ENCODE assay signal across 1 cellular context in genomic region chr2:74206180-74206688, GRCh38.
TF ChIP-seq lines count a peak whose summit lies in the region.

No MANE protein-coding gene starts in this region.

TF ChIP-seq in GM12878, 131 proteins besides CTCF, POLR2A, EP300 and RAD21 (continued from another document):
- TF ChIP-seq ZNF687 (IDR thresholded peaks at IDR 0.05) (peak; percentile 97), RBBP5 (conservative IDR thresholded peaks at IDR 0.05) (no peak), ZNF622 (IDR thresholded peaks at IDR 0.05) (no peak), HDGF (IDR thresholded peaks at IDR 0.05) (peak; percentile 55; the same call in 1 of the 2 replicates), CBFB (IDR thresholded peaks at IDR 0.05; ENCODE audit: low read depth) (peak; percentile 83), IKZF1 (conservative IDR thresholded peaks at IDR 0.05) (peak; percentile 60), RB1 (IDR thresholded peaks at IDR 0.05; ENCODE audit: borderline replicate concordance) (0 out of 2 replicates have a peak, but pooled peaks have one; percentile 27), WRNIP1 (IDR thresholded peaks at IDR 0.05; ENCODE audit: borderline replicate concordance, low read depth, low read length) (peak; percentile 88; the same call in 1 of the 2 replicates), SIN3A (IDR thresholded peaks at IDR 0.05; ENCODE audit: low read depth, low read length) (no peak), MEF2B (IDR thresholded peaks at IDR 0.05; ENCODE audit: partially characterized antibody, poor library complexity, severe bottlenecking) (peak; percentile 52), EGR1 (IDR thresholded peaks at IDR 0.05; ENCODE audit: borderline replicate concordance in 1 of 2, low read depth in 2 of 2, low read length in 2 of 2) (no peak), IKZF2 (IDR thresholded peaks at IDR 0.05) (peak; percentile 39 to 44; a peak in 2 of 4 replicates), DPF2 (IDR thresholded peaks at IDR 0.05) (peak; percentile 60; the same call in 1 of the 2 replicates), BHLHE40 (IDR thresholded peaks at IDR 0.05; ENCODE audit: borderline replicate concordance in 1 of 2, low read depth in 2 of 2, low read length in 1 of 2) (peak; percentile 75 to 84), SP1 (IDR thresholded peaks at IDR 0.05; ENCODE audit: low read depth, low read length) (peak; percentile 54), MEF2A (IDR thresholded peaks at IDR 0.05; ENCODE audit: insufficient read depth, low read depth, low read length) (0 out of 2 replicates have a peak, but pooled peaks have one; percentile 9)
- TF ChIP-seq, protein P1, sequence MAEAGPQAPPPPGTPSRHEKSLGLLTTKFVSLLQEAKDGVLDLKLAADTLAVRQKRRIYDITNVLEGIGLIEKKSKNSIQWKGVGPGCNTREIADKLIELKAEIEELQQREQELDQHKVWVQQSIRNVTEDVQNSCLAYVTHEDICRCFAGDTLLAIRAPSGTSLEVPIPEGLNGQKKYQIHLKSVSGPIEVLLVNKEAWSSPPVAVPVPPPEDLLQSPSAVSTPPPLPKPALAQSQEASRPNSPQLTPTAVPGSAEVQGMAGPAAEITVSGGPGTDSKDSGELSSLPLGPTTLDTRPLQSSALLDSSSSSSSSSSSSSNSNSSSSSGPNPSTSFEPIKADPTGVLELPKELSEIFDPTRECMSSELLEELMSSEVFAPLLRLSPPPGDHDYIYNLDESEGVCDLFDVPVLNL (IDR thresholded peaks at IDR 0.05; ENCODE audit: low read depth, low read length) = no peak
- TF ChIP-seq, protein P2, sequence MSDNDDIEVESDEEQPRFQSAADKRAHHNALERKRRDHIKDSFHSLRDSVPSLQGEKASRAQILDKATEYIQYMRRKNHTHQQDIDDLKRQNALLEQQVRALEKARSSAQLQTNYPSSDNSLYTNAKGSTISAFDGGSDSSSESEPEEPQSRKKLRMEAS (IDR thresholded peaks at IDR 0.05; ENCODE audit: low read depth, low read length) = peak; percentile 80; the same call in 1 of the 2 replicates
- TF ChIP-seq, protein P3, sequence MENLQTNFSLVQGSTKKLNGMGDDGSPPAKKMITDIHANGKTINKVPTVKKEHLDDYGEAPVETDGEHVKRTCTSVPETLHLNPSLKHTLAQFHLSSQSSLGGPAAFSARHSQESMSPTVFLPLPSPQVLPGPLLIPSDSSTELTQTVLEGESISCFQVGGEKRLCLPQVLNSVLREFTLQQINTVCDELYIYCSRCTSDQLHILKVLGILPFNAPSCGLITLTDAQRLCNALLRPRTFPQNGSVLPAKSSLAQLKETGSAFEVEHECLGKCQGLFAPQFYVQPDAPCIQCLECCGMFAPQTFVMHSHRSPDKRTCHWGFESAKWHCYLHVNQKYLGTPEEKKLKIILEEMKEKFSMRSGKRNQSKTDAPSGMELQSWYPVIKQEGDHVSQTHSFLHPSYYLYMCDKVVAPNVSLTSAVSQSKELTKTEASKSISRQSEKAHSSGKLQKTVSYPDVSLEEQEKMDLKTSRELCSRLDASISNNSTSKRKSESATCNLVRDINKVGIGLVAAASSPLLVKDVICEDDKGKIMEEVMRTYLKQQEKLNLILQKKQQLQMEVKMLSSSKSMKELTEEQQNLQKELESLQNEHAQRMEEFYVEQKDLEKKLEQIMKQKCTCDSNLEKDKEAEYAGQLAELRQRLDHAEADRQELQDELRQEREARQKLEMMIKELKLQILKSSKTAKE (IDR thresholded peaks at IDR 0.05; ENCODE audit: low read depth, poor library complexity, severe bottlenecking) = no peak
